Comparison of ENCODE assay signal across 1 cellular context in the genomic region with DNA sequence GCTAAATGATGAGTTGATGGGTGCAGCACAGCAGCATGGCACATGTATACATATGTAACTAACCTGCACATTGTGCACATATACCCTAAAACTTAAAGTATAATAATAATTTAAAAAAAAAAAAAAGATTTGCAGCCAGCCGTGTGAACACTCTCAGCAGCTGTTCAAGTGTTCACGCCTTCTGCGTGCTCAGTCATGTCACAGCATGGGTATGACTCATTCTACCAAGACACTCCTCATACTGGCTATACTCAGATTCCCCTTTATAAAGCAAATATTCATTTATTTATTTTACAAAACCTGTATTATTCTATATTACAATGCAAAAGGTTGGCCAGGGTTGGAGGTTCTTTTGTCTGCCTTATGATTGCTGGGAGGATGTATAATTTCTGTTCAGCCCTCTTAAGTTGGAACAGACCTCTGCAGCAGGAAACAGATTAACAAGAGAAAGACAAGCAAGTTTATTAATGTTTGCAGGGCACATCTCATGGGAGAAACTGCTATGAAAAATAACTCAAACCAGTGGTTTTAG.
TF ChIP-seq lines count a peak whose summit lies in the region.

No MANE protein-coding gene starts in this region.

TF ChIP-seq in HepG2, 621 proteins besides CTCF, POLR2A, EP300 and RAD21 (continued from another document):
- TF ChIP-seq, protein P1, sequence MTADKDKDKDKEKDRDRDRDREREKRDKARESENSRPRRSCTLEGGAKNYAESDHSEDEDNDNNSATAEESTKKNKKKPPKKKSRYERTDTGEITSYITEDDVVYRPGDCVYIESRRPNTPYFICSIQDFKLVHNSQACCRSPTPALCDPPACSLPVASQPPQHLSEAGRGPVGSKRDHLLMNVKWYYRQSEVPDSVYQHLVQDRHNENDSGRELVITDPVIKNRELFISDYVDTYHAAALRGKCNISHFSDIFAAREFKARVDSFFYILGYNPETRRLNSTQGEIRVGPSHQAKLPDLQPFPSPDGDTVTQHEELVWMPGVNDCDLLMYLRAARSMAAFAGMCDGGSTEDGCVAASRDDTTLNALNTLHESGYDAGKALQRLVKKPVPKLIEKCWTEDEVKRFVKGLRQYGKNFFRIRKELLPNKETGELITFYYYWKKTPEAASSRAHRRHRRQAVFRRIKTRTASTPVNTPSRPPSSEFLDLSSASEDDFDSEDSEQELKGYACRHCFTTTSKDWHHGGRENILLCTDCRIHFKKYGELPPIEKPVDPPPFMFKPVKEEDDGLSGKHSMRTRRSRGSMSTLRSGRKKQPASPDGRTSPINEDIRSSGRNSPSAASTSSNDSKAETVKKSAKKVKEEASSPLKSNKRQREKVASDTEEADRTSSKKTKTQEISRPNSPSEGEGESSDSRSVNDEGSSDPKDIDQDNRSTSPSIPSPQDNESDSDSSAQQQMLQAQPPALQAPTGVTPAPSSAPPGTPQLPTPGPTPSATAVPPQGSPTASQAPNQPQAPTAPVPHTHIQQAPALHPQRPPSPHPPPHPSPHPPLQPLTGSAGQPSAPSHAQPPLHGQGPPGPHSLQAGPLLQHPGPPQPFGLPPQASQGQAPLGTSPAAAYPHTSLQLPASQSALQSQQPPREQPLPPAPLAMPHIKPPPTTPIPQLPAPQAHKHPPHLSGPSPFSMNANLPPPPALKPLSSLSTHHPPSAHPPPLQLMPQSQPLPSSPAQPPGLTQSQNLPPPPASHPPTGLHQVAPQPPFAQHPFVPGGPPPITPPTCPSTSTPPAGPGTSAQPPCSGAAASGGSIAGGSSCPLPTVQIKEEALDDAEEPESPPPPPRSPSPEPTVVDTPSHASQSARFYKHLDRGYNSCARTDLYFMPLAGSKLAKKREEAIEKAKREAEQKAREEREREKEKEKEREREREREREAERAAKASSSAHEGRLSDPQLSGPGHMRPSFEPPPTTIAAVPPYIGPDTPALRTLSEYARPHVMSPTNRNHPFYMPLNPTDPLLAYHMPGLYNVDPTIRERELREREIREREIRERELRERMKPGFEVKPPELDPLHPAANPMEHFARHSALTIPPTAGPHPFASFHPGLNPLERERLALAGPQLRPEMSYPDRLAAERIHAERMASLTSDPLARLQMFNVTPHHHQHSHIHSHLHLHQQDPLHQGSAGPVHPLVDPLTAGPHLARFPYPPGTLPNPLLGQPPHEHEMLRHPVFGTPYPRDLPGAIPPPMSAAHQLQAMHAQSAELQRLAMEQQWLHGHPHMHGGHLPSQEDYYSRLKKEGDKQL (CRISPR knock-in tag; IDR thresholded peaks at IDR 0.05; ENCODE audit: low read depth), result no peak
- TF ChIP-seq, protein P2, sequence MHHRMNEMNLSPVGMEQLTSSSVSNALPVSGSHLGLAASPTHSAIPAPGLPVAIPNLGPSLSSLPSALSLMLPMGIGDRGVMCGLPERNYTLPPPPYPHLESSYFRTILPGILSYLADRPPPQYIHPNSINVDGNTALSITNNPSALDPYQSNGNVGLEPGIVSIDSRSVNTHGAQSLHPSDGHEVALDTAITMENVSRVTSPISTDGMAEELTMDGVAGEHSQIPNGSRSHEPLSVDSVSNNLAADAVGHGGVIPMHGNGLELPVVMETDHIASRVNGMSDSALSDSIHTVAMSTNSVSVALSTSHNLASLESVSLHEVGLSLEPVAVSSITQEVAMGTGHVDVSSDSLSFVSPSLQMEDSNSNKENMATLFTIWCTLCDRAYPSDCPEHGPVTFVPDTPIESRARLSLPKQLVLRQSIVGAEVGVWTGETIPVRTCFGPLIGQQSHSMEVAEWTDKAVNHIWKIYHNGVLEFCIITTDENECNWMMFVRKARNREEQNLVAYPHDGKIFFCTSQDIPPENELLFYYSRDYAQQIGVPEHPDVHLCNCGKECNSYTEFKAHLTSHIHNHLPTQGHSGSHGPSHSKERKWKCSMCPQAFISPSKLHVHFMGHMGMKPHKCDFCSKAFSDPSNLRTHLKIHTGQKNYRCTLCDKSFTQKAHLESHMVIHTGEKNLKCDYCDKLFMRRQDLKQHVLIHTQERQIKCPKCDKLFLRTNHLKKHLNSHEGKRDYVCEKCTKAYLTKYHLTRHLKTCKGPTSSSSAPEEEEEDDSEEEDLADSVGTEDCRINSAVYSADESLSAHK (CRISPR knock-in tag; IDR thresholded peaks at IDR 0.05; ENCODE audit: borderline replicate concordance), result no peak
- TF ChIP-seq ZNF451 (CRISPR knock-in tag; IDR thresholded peaks at IDR 0.05), result no peak
